Comparison of ENCODE assay signal across 17 cellular contexts in the genomic region with DNA sequence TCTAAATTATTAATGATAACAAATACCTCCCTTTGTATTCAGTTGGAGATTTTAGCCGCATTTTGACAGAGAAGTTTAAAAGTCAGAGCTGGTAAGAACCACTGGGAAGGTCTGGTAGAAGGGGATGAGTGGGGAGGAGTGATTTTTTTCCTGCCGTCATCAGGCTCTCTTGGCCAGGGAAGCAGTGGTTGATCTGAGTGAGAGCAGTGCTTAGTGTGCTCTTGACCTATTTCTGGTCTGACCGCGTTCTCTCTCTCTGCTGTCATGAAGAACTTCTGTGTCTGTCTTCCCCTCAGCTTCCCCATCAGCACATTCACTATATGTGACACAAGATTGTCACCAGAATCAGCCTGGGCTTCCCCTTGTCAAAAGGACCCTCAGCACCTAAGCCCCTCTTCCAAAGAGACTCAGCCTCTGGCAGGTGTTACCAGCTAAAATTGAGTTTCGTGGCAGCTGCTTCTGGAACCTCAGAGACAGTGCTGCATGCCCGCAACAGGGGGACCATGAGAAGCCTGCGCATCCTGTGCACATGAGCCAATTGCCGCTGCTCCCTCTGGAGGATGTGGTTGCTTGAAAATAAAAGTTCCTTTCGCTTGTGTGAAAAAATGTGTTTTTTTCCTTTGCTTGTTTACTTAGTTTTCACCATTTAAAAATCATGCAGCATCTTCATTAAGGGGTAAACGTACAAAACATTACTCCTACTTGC.
DNase-seq lines count a peak whose midpoint lies in the region; ATAC-seq, FAIRE-seq and TF ChIP-seq lines count a peak whose summit lies in the region.
"Had no signal": no experiment of that assay in that cellular context is flagged by ENCODE, and none has a peak within 500 bp of the region (broad histone marks: within the 10 kb centered on the region; RNA-seq: fewer than 3 reads in every experiment).

No MANE protein-coding gene starts in this region.

- H4K8ac ChIP-seq in H9 (replicated peaks; ENCODE audit: insufficient read length, low read depth, low read length): no peak overlapping the region

- no peaks in the 10 kb centered on the region for H3K9me3 Mint-ChIP-seq in activated naive CD8-positive, alpha-beta T cell treated with anti-CD3 and anti-CD28 coated beads, Interleukin-2, amount 50 U/mL, for 24 hours
- H3K9me3 Mint-ChIP-seq in activated naive CD8-positive, alpha-beta T cell treated with anti-CD3 and anti-CD28 coated beads for 36 hours: no peaks in the 10 kb centered on the region
- H3K9me3 Mint-ChIP-seq in H9 (peaks cover 0 to 2% of the 10 kb centered on the region in 2 experiments; a peak in 2 of 5 replicates), chondrocyte (ENCODE audit: low read depth) (peaks cover 2% of the 10 kb centered on the region)

- H3K18ac ChIP-seq in H9 (ENCODE audit: insufficient read length, low read depth, low read length): no peak overlapping the region

- no peak overlapping the region for H3K27ac Mint-ChIP-seq in activated naive CD8-positive, alpha-beta T cell treated with anti-CD3 and anti-CD28 coated beads, Interleukin-2, amount 50 U/mL, for 24 hours
- H3K27ac Mint-ChIP-seq in activated naive CD8-positive, alpha-beta T cell treated with anti-CD3 and anti-CD28 coated beads for 36 hours: no peak overlapping the region
- H3K27ac Mint-ChIP-seq in H9: no peak overlapping the region
- no peak overlapping the region for H3K27ac Mint-ChIP-seq in chondrocyte (ENCODE audit: unreplicated experiment)

- H3K9me3 ChIP-seq in H9 (ENCODE audit: control insufficient read depth, low read depth, low read length): no peaks in the 10 kb centered on the region
- no peaks in the 10 kb centered on the region for H3K9me3 ChIP-seq in adrenal gland (replicated peaks in 1 of 3)
- H3K9me3 ChIP-seq: A549 had no signal

- H2BK5ac ChIP-seq in H9 (ENCODE audit: insufficient read length, low read length): no peak overlapping the region

- no peak for TF ChIP-seq POLR2A in adrenal gland (IDR thresholded peaks at IDR 0.05)

- no peaks in the 10 kb centered on the region for H3K36me3 Mint-ChIP-seq in activated naive CD8-positive, alpha-beta T cell treated with anti-CD3 and anti-CD28 coated beads, Interleukin-2, amount 50 U/mL, for 24 hours (ENCODE audit: low read depth)
- no peaks in the 10 kb centered on the region for H3K36me3 Mint-ChIP-seq in activated naive CD8-positive, alpha-beta T cell treated with anti-CD3 and anti-CD28 coated beads for 36 hours
- no peaks in the 10 kb centered on the region for H3K36me3 Mint-ChIP-seq in H9 (ENCODE audit: insufficient read depth in 1 of 3, low read depth in 3 of 3)
- H3K36me3 Mint-ChIP-seq in chondrocyte (ENCODE audit: low read depth): peaks cover 2% of the 10 kb centered on the region

- no peak overlapping the region for H2BK20ac ChIP-seq in H9 (ENCODE audit: low read depth, low read length, poor library complexity, severe bottlenecking)

- no peak for DNase-seq in activated naive CD8-positive, alpha-beta T cell treated with anti-CD3 and anti-CD28 coated beads, Interleukin-2, amount 50 U/mL, for 24 hours
- DNase-seq in activated naive CD8-positive, alpha-beta T cell treated with anti-CD3 and anti-CD28 coated beads for 36 hours: no peak
- no peak for DNase-seq in H9
- DNase-seq in chondrocyte (ENCODE audit: low spot score): no peak
- peak; percentile 3 for DNase-seq in stimulated activated naive CD8-positive, alpha-beta T cell treated with anti-CD3 and anti-CD28 coated beads, Interleukin-15, Interleukin-2, amounts not matched to agents 100 U/mL and 50 U/mL, for 24 hours
- no peak for DNase-seq in adrenal gland
- DNase-seq in NCI-H1417 (lab: John Stamatoyannopoulos, UW): no peak
- no peak for DNase-seq in frontal cortex (ENCODE audit: low spot score in 2 of 2)
- DNase-seq: IMR-90, NCI-H1417 treated with DMSO at 0.1 percent for 48 hours, NCI-H1930, NCI-H2171 treated with DMSO at 0.1 percent for 48 hours, NCI-H748 treated with DMSO at 0.1 percent for 48 hours, PC-3 had no signal

- H3K27me3 ChIP-seq in H9 (ENCODE audit: insufficient read depth, low read length) (no peaks in the 10 kb centered on the region), adrenal gland (no peaks in the 10 kb centered on the region)

- no peaks in the 10 kb centered on the region for H4K20me1 ChIP-seq in H9 (ENCODE audit: control insufficient read depth, insufficient read depth, insufficient read length)

- no peak overlapping the region for H2BK15ac ChIP-seq in H9 (ENCODE audit: low read depth, low read length)

- no peak overlapping the region for H3K4me3 ChIP-seq in adrenal gland
- H3K4me3 ChIP-seq: A549 had no signal

- H2AK5ac ChIP-seq in H9 (ENCODE audit: insufficient read length, low read length): no peak overlapping the region

- no peak overlapping the region for H4K91ac ChIP-seq in H9 (ENCODE audit: insufficient read length, low read depth, low read length)

- no peaks in the 10 kb centered on the region for H3K79me1 ChIP-seq in H9 (ENCODE audit: insufficient read depth, low read depth, low read length, poor library complexity, severe bottlenecking)

- no peak overlapping the region for H3K23ac ChIP-seq in H9 (ENCODE audit: insufficient read length, low read depth, low read length)

- FAIRE-seq in frontal cortex (lab: Jason Lieb, UNC): no peak
- FAIRE-seq: A549, H54 had no signal

- intact Hi-C loops in adrenal gland (cut with DNase I): loop anchor here (5.0 to 10.0 kb wide), 2 partner anchors 277 to 280 kb away; no protein-coding TSS in a partner anchor

- no peak overlapping the region for H3K9ac ChIP-seq in H9 (ENCODE audit: extremely low read depth, insufficient read length, low read length)

- ATAC-seq in activated naive CD8-positive, alpha-beta T cell treated with anti-CD3 and anti-CD28 coated beads, Interleukin-2, amount 50 U/mL, for 24 hours: peak; percentile 20
- ATAC-seq in stimulated activated naive CD8-positive, alpha-beta T cell treated with anti-CD3 and anti-CD28 coated beads, Interleukin-15, Interleukin-2, amounts not matched to agents 100 U/mL and 50 U/mL, for 24 hours: no peak
- ATAC-seq: A549, PC-3 had no signal

- peaks cover 2% of the 10 kb centered on the region for H3K4me1 Mint-ChIP-seq in activated naive CD8-positive, alpha-beta T cell treated with anti-CD3 and anti-CD28 coated beads, Interleukin-2, amount 50 U/mL, for 24 hours
- H3K4me1 Mint-ChIP-seq in activated naive CD8-positive, alpha-beta T cell treated with anti-CD3 and anti-CD28 coated beads for 36 hours: no peaks in the 10 kb centered on the region
- H3K4me1 Mint-ChIP-seq in H9: peaks cover 8 to 9% of the 10 kb centered on the region in 2 experiments
- H3K4me1 Mint-ChIP-seq in chondrocyte (ENCODE audit: low read depth): peaks cover 16% of the 10 kb centered on the region

- no CpG with 5 or more reads among the region's 10 CpGs for WGBS in H9 (ENCODE audit: extremely low coverage, insufficient read length, low lambda C conversion rate)
- 66 to 76% (median 70%) methylated on average over 10 of the region's 10 CpGs for WGBS in adrenal gland, 4 donors

- H3K23me2 ChIP-seq in H9 (ENCODE audit: insufficient read length, low read depth, low read length, poor library complexity, severe bottlenecking): no peaks in the 10 kb centered on the region

- H3K4me1 ChIP-seq in H9 (ENCODE audit: insufficient read depth, low read length): no peaks in the 10 kb centered on the region
- no peaks in the 10 kb centered on the region for H3K4me1 ChIP-seq in adrenal gland (replicated peaks in 1 of 2)
- H3K4me1 ChIP-seq: A549 had no signal

- H3K36me3 ChIP-seq in adrenal gland (replicated peaks in 1 of 2): no peaks in the 10 kb centered on the region

- no peak overlapping the region for H3T11ph ChIP-seq in H9 (ENCODE audit: low read length)

- H2BK12ac ChIP-seq in H9 (ENCODE audit: insufficient read length, low read depth, low read length): no peak overlapping the region

- no peak overlapping the region for H3K56ac ChIP-seq in H9 (ENCODE audit: insufficient read length, low read depth, low read length)

- peak overlapping the region; percentile 30 for H4K5ac ChIP-seq in H9 (ENCODE audit: insufficient read length, low read depth, low read length)

- TF ChIP-seq CTCF in H9 (conservative IDR thresholded peaks at IDR 0.05): no peak
- TF ChIP-seq CTCF in chondrocyte (IDR thresholded peaks at IDR 0.05): peak; percentile 7
- no peak for TF ChIP-seq CTCF in adrenal gland (IDR thresholded peaks at IDR 0.05)

- no peak overlapping the region for H3K27ac ChIP-seq in H9 (ENCODE audit: insufficient read length, low read depth, low read length)
- H3K27ac ChIP-seq in adrenal gland: no peak overlapping the region
- H3K27ac ChIP-seq: A549, C4-2B had no signal

- peaks cover 7% of the 10 kb centered on the region for H3K27me3 Mint-ChIP-seq in activated naive CD8-positive, alpha-beta T cell treated with anti-CD3 and anti-CD28 coated beads, Interleukin-2, amount 50 U/mL, for 24 hours
- peaks cover 3% of the 10 kb centered on the region for H3K27me3 Mint-ChIP-seq in activated naive CD8-positive, alpha-beta T cell treated with anti-CD3 and anti-CD28 coated beads for 36 hours
- H3K27me3 Mint-ChIP-seq in H9 (ENCODE audit: low read depth) (no peaks in the 10 kb centered on the region), chondrocyte (ENCODE audit: low read depth) (peaks cover 11% of the 10 kb centered on the region)

- H3K4me3 Mint-ChIP-seq in activated naive CD8-positive, alpha-beta T cell treated with anti-CD3 and anti-CD28 coated beads, Interleukin-2, amount 50 U/mL, for 24 hours: no peak overlapping the region
- no peak overlapping the region for H3K4me3 Mint-ChIP-seq in activated naive CD8-positive, alpha-beta T cell treated with anti-CD3 and anti-CD28 coated beads for 36 hours
- H3K4me3 Mint-ChIP-seq in H9 (no peak overlapping the region), chondrocyte (ENCODE audit: unreplicated experiment) (no peak overlapping the region)

- no peak overlapping the region for H2BK120ac ChIP-seq in H9 (ENCODE audit: low read depth, low read length, poor library complexity, severe bottlenecking)

- H3K14ac ChIP-seq in H9 (ENCODE audit: insufficient read depth, low read length): no peak overlapping the region

- no peak overlapping the region for H3K4ac ChIP-seq in H9 (ENCODE audit: low read depth, low read length)

- no peak overlapping the region for H2AFZ ChIP-seq in H9 (ENCODE audit: low read length)

- H3K79me2 ChIP-seq in H9 (ENCODE audit: insufficient read depth, low read length): no peaks in the 10 kb centered on the region

- H3K4me2 ChIP-seq in H9 (ENCODE audit: insufficient read depth, insufficient read length, low read length): no peak overlapping the region
- H3K4me2 ChIP-seq: A549 had no signal
